ENCODE assay signal across 1 cellular context in genomic region chr11:64304316-64305072, GRCh38.
TF ChIP-seq lines count a peak whose summit lies in the region.

No MANE protein-coding gene starts in this region.

TF ChIP-seq in HepG2, 621 proteins besides CTCF, POLR2A, EP300 and RAD21 (continued from another document):
- TF ChIP-seq E2F2 (CRISPR knock-in tag; IDR thresholded peaks at IDR 0.05; ENCODE audit: borderline replicate concordance) = no peak
- TF ChIP-seq ZNF253 (CRISPR knock-in tag; IDR thresholded peaks at IDR 0.05; ENCODE audit: borderline replicate concordance) = peak; percentile 46; the same call in 1 of the 2 replicates
- TF ChIP-seq MLXIP (CRISPR knock-in tag; IDR thresholded peaks at IDR 0.05; ENCODE audit: borderline replicate concordance) = 0 out of 2 replicates have a peak, but pooled peaks have one; percentile 26
- no peak for TF ChIP-seq NFKBIZ (CRISPR knock-in tag; IDR thresholded peaks at IDR 0.05)
- TF ChIP-seq TBX2 (CRISPR knock-in tag; IDR thresholded peaks at IDR 0.05; ENCODE audit: borderline replicate concordance) = no peak
- TF ChIP-seq MZF1 (CRISPR knock-in tag; IDR thresholded peaks at IDR 0.05; ENCODE audit: borderline replicate concordance) = no peak
- TF ChIP-seq ARID5B (CRISPR knock-in tag; IDR thresholded peaks at IDR 0.05) = no peak
- no peak for TF ChIP-seq NRL (CRISPR knock-in tag; IDR thresholded peaks at IDR 0.05; ENCODE audit: borderline replicate concordance)
- peak in 1 of 2 experiments; percentile 42; a peak in 1 of 4 replicates for TF ChIP-seq KLF16 (CRISPR knock-in tag; IDR thresholded peaks at IDR 0.05)
- TF ChIP-seq, protein P1, sequence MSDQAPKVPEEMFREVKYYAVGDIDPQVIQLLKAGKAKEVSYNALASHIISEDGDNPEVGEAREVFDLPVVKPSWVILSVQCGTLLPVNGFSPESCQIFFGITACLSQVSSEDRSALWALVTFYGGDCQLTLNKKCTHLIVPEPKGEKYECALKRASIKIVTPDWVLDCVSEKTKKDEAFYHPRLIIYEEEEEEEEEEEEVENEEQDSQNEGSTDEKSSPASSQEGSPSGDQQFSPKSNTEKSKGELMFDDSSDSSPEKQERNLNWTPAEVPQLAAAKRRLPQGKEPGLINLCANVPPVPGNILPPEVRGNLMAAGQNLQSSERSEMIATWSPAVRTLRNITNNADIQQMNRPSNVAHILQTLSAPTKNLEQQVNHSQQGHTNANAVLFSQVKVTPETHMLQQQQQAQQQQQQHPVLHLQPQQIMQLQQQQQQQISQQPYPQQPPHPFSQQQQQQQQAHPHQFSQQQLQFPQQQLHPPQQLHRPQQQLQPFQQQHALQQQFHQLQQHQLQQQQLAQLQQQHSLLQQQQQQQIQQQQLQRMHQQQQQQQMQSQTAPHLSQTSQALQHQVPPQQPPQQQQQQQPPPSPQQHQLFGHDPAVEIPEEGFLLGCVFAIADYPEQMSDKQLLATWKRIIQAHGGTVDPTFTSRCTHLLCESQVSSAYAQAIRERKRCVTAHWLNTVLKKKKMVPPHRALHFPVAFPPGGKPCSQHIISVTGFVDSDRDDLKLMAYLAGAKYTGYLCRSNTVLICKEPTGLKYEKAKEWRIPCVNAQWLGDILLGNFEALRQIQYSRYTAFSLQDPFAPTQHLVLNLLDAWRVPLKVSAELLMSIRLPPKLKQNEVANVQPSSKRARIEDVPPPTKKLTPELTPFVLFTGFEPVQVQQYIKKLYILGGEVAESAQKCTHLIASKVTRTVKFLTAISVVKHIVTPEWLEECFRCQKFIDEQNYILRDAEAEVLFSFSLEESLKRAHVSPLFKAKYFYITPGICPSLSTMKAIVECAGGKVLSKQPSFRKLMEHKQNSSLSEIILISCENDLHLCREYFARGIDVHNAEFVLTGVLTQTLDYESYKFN (CRISPR knock-in tag; conservative IDR thresholded peaks at IDR 0.05) = 0 out of 2 replicates have a peak, but pooled peaks have one; percentile 19
- no peak for TF ChIP-seq KLF13 (CRISPR knock-in tag; IDR thresholded peaks at IDR 0.05)
- no peak for TF ChIP-seq ATF1 (CRISPR knock-in tag; IDR thresholded peaks at IDR 0.05)
- no peak for TF ChIP-seq RERE (CRISPR knock-in tag; IDR thresholded peaks at IDR 0.05; ENCODE audit: low read depth)
- no peak for TF ChIP-seq MIER2 (CRISPR knock-in tag; IDR thresholded peaks at IDR 0.05)
- peak; percentile 88 for TF ChIP-seq ZNF501 (CRISPR knock-in tag; IDR thresholded peaks at IDR 0.05)
- peak; percentile 58; the same call in 1 of the 2 replicates for TF ChIP-seq HBP1 (CRISPR knock-in tag; IDR thresholded peaks at IDR 0.05; ENCODE audit: low read depth)
